Comparison of ENCODE assay signal across 8 cellular contexts in genomic region chr3:108662141-108662738, GRCh38.
A peak's percentile ranks its signal among the peaks of the same experiment; 100 is the strongest.
DNase-seq lines count a peak whose midpoint lies in the region; ATAC-seq, FAIRE-seq and TF ChIP-seq lines count a peak whose summit lies in the region.

No MANE protein-coding gene starts in this region.

- no peaks in the 10 kb centered on the region for H3K9me3 ChIP-seq in right lobe of liver

- TF ChIP-seq POLR2A in right lobe of liver (IDR thresholded peaks at IDR 0.05): no peak

- peak; percentile 35 for DNase-seq in NCI-H2081 treated with DMSO at 0.1 percent for 48 hours (lab: John Stamatoyannopoulos, UW)
- DNase-seq in T-helper 2 cell: peak in 3 of 5 experiments; percentile 10 to 83 (median 44)
- DNase-seq in choroid plexus epithelial cell (ENCODE audit: low read depth): peak; percentile 91
- DNase-seq in right lobe of liver: no peak
- no peak for DNase-seq in stimulated activated naive B cell treated with anti-CD40 and anti-IgM and Interleukin-4, amounts not matched to agents 10 μg/mL and 1 μg/mL and 100 μg/mL, for 72 hours

- no peak overlapping the region for H3K27ac ChIP-seq in right lobe of liver

- peak; percentile 47; the same call in 1 of the 2 replicates for TF ChIP-seq CTCF in GM12874 (IDR thresholded peaks at IDR 0.05; ENCODE audit: insufficient read depth, low read depth, low read length)
- TF ChIP-seq CTCF in choroid plexus epithelial cell (conservative IDR thresholded peaks at IDR 0.05; ENCODE audit: low read depth, low read length): peak; percentile 66
- peak; percentile 76 to 86 (median 80) for TF ChIP-seq CTCF in right lobe of liver (IDR thresholded peaks at IDR 0.05)

- H3K9me3 Mint-ChIP-seq in stimulated activated naive B cell treated with anti-CD40 and anti-IgM and Interleukin-4, amounts not matched to agents 10 μg/mL and 1 μg/mL and 100 μg/mL, for 72 hours: no peaks in the 10 kb centered on the region

- H3K4me3 ChIP-seq in choroid plexus epithelial cell (ENCODE audit: low read depth, low read length): peak overlapping the region; percentile 33
- H3K4me3 ChIP-seq in right lobe of liver: no peak overlapping the region

- no peaks in the 10 kb centered on the region for H3K36me3 ChIP-seq in right lobe of liver

- no peaks in the 10 kb centered on the region for H3K4me1 ChIP-seq in right lobe of liver

- WGBS in right lobe of liver (ENCODE audit: insufficient coverage, low coverage, low lambda C conversion rate, missing lambda C conversion rate): 3% methylated on average over 6 of the region's 6 CpGs

- intact Hi-C loops in right lobe of liver (cut with DNase I): loop anchor here in 1 of 2 donors (10.0 kb wide), 1 partner anchor 253 kb away; no protein-coding TSS in a partner anchor

- no peak overlapping the region for H3K27ac Mint-ChIP-seq in stimulated activated naive B cell treated with anti-CD40 and anti-IgM and Interleukin-4, amounts not matched to agents 10 μg/mL and 1 μg/mL and 100 μg/mL, for 72 hours

- peak; percentile 96 for FAIRE-seq in A204.1 (lab: Jason Lieb, UNC)

- peak; percentile 88 for ATAC-seq in HG02870 (IDR thresholded peaks at IDR 0.05; ENCODE audit: unreplicated experiment)
- peak; percentile 93 to 99 (median 97) for ATAC-seq in right lobe of liver
- peak; percentile 56 to 72 for ATAC-seq in stimulated activated naive B cell treated with anti-CD40 and anti-IgM and Interleukin-4, amounts not matched to agents 10 μg/mL and 1 μg/mL and 100 μg/mL, for 72 hours (replicated peaks)

- peaks cover 15 to 19% of the 10 kb centered on the region in 2 donors for H3K36me3 Mint-ChIP-seq in stimulated activated naive B cell treated with anti-CD40 and anti-IgM and Interleukin-4, amounts not matched to agents 10 μg/mL and 1 μg/mL and 100 μg/mL, for 72 hours

- H3K27me3 ChIP-seq in right lobe of liver: no peaks in the 10 kb centered on the region

- H3K27me3 Mint-ChIP-seq in stimulated activated naive B cell treated with anti-CD40 and anti-IgM and Interleukin-4, amounts not matched to agents 10 μg/mL and 1 μg/mL and 100 μg/mL, for 72 hours: no peaks in the 10 kb centered on the region

- no peak overlapping the region for H3K4me3 Mint-ChIP-seq in stimulated activated naive B cell treated with anti-CD40 and anti-IgM and Interleukin-4, amounts not matched to agents 10 μg/mL and 1 μg/mL and 100 μg/mL, for 72 hours

- H3K4me1 Mint-ChIP-seq in stimulated activated naive B cell treated with anti-CD40 and anti-IgM and Interleukin-4, amounts not matched to agents 10 μg/mL and 1 μg/mL and 100 μg/mL, for 72 hours: peaks cover 2 to 6% of the 10 kb centered on the region in 2 donors

Comparison
In these comparisons a context has a peak if more than half of its experiments do, and no peak if none do; other contexts are left out.
1. DNase-seq: peak in NCI-H2081 treated with DMSO at 0.1 percent for 48 hours (single experiment), T-helper 2 cell (3 of 5) and choroid plexus epithelial cell (single experiment); none in right lobe of liver (0 of 3) and stimulated activated naive B cell treated with anti-CD40 and anti-IgM and Interleukin-4, amounts not matched to agents 10 μg/mL and 1 μg/mL and 100 μg/mL, for 72 hours (single experiment).
2. Peak in every context shown above with its lines, with median percentiles within 50 percentile points of each other: CTCF ChIP-seq and ATAC-seq.